ENCODE assay signal across 8 cellular contexts in the genomic region with DNA sequence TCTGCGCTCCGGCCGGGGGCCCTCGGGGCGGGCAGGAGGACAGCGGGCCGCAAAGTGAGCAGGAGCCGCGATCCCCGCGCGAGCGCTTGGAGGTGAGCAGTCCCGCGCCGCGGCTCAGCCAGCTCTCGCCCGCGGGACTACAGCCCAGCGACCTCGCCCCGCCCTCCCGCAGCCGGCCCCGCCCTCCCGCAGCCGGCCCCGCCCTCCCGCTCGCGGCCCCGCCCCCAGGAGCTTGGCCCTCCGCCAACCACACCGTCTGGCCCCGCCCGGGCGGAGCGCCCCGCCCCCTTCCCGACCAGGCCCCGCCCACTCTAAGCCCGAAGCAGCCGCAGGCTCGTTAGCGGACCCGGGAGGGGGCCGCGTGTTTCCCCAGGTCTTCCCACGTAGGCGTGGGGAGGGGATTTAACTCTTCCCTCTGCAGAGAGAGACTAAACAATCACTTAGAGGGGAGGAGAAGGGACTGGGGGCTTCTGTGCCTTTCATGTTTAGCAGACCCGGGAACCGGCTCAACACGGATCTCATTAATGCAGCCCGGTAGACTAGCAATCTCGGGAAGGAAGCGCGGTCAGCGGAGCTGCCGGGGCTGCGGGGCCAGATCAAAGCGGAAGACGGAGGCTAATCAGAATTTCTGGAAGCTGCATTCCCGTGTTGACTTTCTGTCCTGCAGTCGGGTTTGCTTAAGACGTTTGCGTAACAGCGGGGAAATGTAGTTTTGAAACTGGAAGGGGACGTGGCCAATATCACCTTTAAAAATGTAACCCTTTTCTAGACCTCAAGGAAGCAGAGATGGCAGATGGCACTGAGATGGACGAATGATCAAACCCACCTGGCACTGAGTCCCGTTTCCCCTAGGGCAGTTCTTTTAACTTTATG. TPM values are rescaled to one million over a fixed set of nuclear protein-coding genes. Genes with fewer than 3 reads are reported as not detected.
A peak's percentile ranks its signal among the peaks of the same experiment; 100 is the strongest.
DNase-seq lines count a peak whose midpoint lies in the region; ATAC-seq, FAIRE-seq and TF ChIP-seq lines count a peak whose summit lies in the region.

A gene (minus strand): TSS at position 139 of the 873 bp plus-strand sequence. CDS start 480 bp downstream, outside the sequence.

- no peak for TF ChIP-seq CTCF in Caco-2 (IDR thresholded peaks at IDR 0.05; ENCODE audit: insufficient read depth in 1 of 2, low read depth in 1 of 2, low read length in 1 of 2, severe bottlenecking in 1 of 2, unreplicated experiment in 1 of 2)
- no peak for TF ChIP-seq CTCF in astrocyte (IDR thresholded peaks at IDR 0.05; ENCODE audit: insufficient read depth, low read depth, low read length)
- TF ChIP-seq CTCF in right atrium auricular region (IDR thresholded peaks at IDR 0.05), result no peak
- no peak for TF ChIP-seq CTCF in progenitor cell of endocrine pancreas (IDR thresholded peaks at IDR 0.05; ENCODE audit: unreplicated experiment)

- ATAC-seq in GM21529 (IDR thresholded peaks at IDR 0.05; ENCODE audit: unreplicated experiment), result peak; percentile 63

- peak within 1 kb of the TSS; percentile 93 for H3K4me2 ChIP-seq in astrocyte (ENCODE audit: low read length)

- H3K36me3 ChIP-seq in Caco-2 (ENCODE audit: control insufficient read depth, insufficient read depth, low read length), result no peaks in the 10 kb centered on the region
- H3K36me3 ChIP-seq in astrocyte (ENCODE audit: insufficient read depth, low read length), result no peaks in the 10 kb centered on the region
- no peaks in the 10 kb centered on the region for H3K36me3 ChIP-seq in right atrium auricular region

- peak within 1 kb of the TSS; percentile 84 for H2AFZ ChIP-seq in astrocyte (ENCODE audit: low read depth, low read length)

- H3K4me3 Mint-ChIP-seq in Caco-2 (ENCODE audit: unreplicated experiment) (peak within 1 kb of the TSS; percentile 90), astrocyte (ENCODE audit: unreplicated experiment) (peak within 1 kb of the TSS; percentile 98), progenitor cell of endocrine pancreas (ENCODE audit: low read depth) (peak within 1 kb of the TSS; percentile 95)

- intact Hi-C loops in Caco-2 (cut with micrococcal nuclease; ENCODE audit: unreplicated experiment), result loop anchor here (1.0 to 5.0 kb wide), 5 partner anchors 29 to 233 kb away; no protein-coding TSS in a partner anchor

- H3K27ac ChIP-seq in astrocyte (ENCODE audit: low read depth, low read length), result peak within 1 kb of the TSS; percentile 91
- peak within 1 kb of the TSS; percentile 37 to 66 for H3K27ac ChIP-seq in right atrium auricular region

- H3K9ac ChIP-seq in astrocyte (ENCODE audit: low read length), result peak within 1 kb of the TSS; percentile 97

- CTCF ChIA-PET in Caco-2 (lab: Charles Lee), result interaction anchor here (0.6 to 1.3 kb wide), 5 partner anchors 17 to 384 kb away, joined by 3 to 13 read pairs (median 3); no protein-coding TSS in a partner anchor

- peaks cover 39% of the 10 kb centered on the region for H4K20me1 ChIP-seq in astrocyte (ENCODE audit: insufficient read depth, low read length)

- BruUV-seq in Caco-2 (replicated peaks; lab: Mats Ljungman, UMichigan), result no TSS peak

- FAIRE-seq in astrocyte (lab: Jason Lieb, UNC), result peak; percentile 5

- H3K27me3 Mint-ChIP-seq in Caco-2 (ENCODE audit: insufficient read depth, unreplicated experiment) (no peaks in the 10 kb centered on the region), astrocyte (ENCODE audit: low read depth, unreplicated experiment) (peaks cover 14% of the 10 kb centered on the region), progenitor cell of endocrine pancreas (peaks cover 54% of the 10 kb centered on the region)

- H3K4me1 Mint-ChIP-seq in Caco-2 (ENCODE audit: low read depth, unreplicated experiment), result peaks cover 26% of the 10 kb centered on the region
- peaks cover 21% of the 10 kb centered on the region for H3K4me1 Mint-ChIP-seq in astrocyte (ENCODE audit: low read depth, unreplicated experiment)
- peaks cover 33% of the 10 kb centered on the region for H3K4me1 Mint-ChIP-seq in progenitor cell of endocrine pancreas (ENCODE audit: low read depth)

- H3K4me3 ChIP-seq in Caco-2 (ENCODE audit: low read depth, low read length), result peak within 1 kb of the TSS; percentile 97
- H3K4me3 ChIP-seq in astrocyte (ENCODE audit: insufficient read depth, low read depth, low read length), result peak within 1 kb of the TSS; percentile 96
- peak within 1 kb of the TSS; percentile 51 to 62 for H3K4me3 ChIP-seq in right atrium auricular region

- DNase-seq in Caco-2 (peak; percentile 90 to 92), LHCN-M2 (ENCODE audit: low read depth) (peak; percentile 68), SW480 (ENCODE audit: low spot score) (peak; percentile 86), astrocyte (ENCODE audit: low read depth) (peak; percentile 51), right atrium auricular region (ENCODE audit: low spot score) (peak; percentile 68), progenitor cell of endocrine pancreas (ENCODE audit: low spot score, unreplicated experiment) (peak; percentile 94), NCI-H1694 (lab: John Stamatoyannopoulos, UW) (no peak)

- H3K27ac Mint-ChIP-seq in Caco-2 (ENCODE audit: unreplicated experiment), result peak within 1 kb of the TSS; percentile 86
- H3K27ac Mint-ChIP-seq in astrocyte (ENCODE audit: unreplicated experiment), result peak within 1 kb of the TSS; percentile 87
- peak within 1 kb of the TSS; percentile 97 for H3K27ac Mint-ChIP-seq in progenitor cell of endocrine pancreas

- H3K36me3 Mint-ChIP-seq in Caco-2 (ENCODE audit: insufficient read depth, unreplicated experiment), result peaks cover 25% of the 10 kb centered on the region
- no peaks in the 10 kb centered on the region for H3K36me3 Mint-ChIP-seq in astrocyte (ENCODE audit: low read depth, unreplicated experiment)
- H3K36me3 Mint-ChIP-seq in progenitor cell of endocrine pancreas (ENCODE audit: insufficient read depth), result no peaks in the 10 kb centered on the region

- H3K9me3 ChIP-seq in Caco-2 (no peaks in the 10 kb centered on the region), astrocyte (ENCODE audit: insufficient read depth, low read depth, low read length) (no peaks in the 10 kb centered on the region), right atrium auricular region (no peaks in the 10 kb centered on the region)

- H3K9me3 Mint-ChIP-seq in Caco-2 (ENCODE audit: unreplicated experiment), result no peaks in the 10 kb centered on the region
- H3K9me3 Mint-ChIP-seq in astrocyte (ENCODE audit: unreplicated experiment), result no peaks in the 10 kb centered on the region
- no peaks in the 10 kb centered on the region for H3K9me3 Mint-ChIP-seq in progenitor cell of endocrine pancreas (ENCODE audit: low read depth)

- H3K79me2 ChIP-seq in astrocyte (ENCODE audit: insufficient read depth, low read length), result peaks cover 47% of the 10 kb centered on the region

- peaks cover 28% of the 10 kb centered on the region for H3K4me1 ChIP-seq in Caco-2
- H3K4me1 ChIP-seq in astrocyte (ENCODE audit: insufficient read depth, low read length), result peaks cover 27% of the 10 kb centered on the region
- H3K4me1 ChIP-seq in right atrium auricular region, result peaks cover 0 to 7% of the 10 kb centered on the region in 2 donors

- H3K27me3 ChIP-seq in Caco-2 (replicated peaks; ENCODE audit: control insufficient read depth, insufficient read depth, low read length), result no peaks in the 10 kb centered on the region
- peaks cover 9% of the 10 kb centered on the region for H3K27me3 ChIP-seq in astrocyte (ENCODE audit: insufficient read depth, low read length)
- H3K27me3 ChIP-seq in right atrium auricular region, result peaks cover 7 to 13% of the 10 kb centered on the region in 2 donors

- POLR2A ChIA-PET in Caco-2 (lab: Charles Lee), result interaction anchor here (0.5 to 1.5 kb wide), 14 partner anchors 42 to 253 kb away, joined by 3 to 11 read pairs (median 4); no protein-coding TSS in a partner anchor

RNA-seq across cellular contexts. Expression of the gene that starts here (rescaled TPM):
- total RNA-seq in Caco-2 (2022) (67.6 and 73.3 TPM in 2 replicates), LHCN-M2 (2014; rRNA removed) (21.5 and 29.8 TPM in 2 replicates), astrocyte (65.7 and 80.2 TPM in 2 replicates), right atrium auricular region (1 to 10 TPM; 3.8 to 5.5 TPM), progenitor cell of endocrine pancreas (81.6 and 88.0 TPM in 2 replicates)
- 25.1 TPM for polyA plus RNA-seq in LHCN-M2 (2012)
